In the genomic region with DNA sequence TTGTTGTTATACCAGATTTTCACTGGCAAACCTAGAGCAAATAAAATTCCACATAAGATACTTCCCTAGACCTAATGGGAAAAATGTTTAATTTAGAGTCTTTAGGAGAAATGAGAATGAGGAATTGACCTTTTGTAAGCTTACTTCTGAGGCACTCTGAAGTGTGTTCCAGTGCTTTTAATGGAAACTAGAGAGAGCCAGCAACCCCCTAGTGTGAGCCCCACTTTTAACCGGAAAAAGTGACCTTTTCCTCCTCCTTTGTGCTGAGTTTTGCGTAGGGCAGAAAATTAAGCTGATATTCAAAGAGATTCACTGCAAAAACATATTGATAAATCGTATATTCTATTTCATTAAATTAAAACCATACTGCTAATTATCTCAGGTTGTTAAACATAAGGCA, we compare ENCODE assay signal across 13 cellular contexts. TPM values are rescaled to one million over a fixed set of nuclear protein-coding genes. Genes with fewer than 3 reads are reported as not detected.
A peak's percentile ranks its signal among the peaks of the same experiment; 100 is the strongest.
DNase-seq lines count a peak whose midpoint lies in the region; ATAC-seq and TF ChIP-seq lines count a peak whose summit lies in the region.
"Had no signal": no experiment of that assay in that cellular context is flagged by ENCODE, and none has a peak within 500 bp of the region (broad histone marks: within the 10 kb centered on the region; RNA-seq: fewer than 3 reads in every experiment).

No MANE protein-coding gene starts in this region.

- DNase-seq in activated naive CD4-positive, alpha-beta T cell treated with anti-CD3 and anti-CD28 coated beads for 36 hours: no peak
- no peak for DNase-seq in activated naive CD4-positive, alpha-beta T cell treated with anti-CD3 and anti-CD28 coated beads, Interleukin-2, amount 50 U/mL, for 16 hours
- peak; percentile 33 for DNase-seq in RPMI8226
- DNase-seq in effector memory CD4-positive, alpha-beta T cell: no peak
- no peak for DNase-seq in WTC11 (ENCODE audit: low spot score)
- no peak for DNase-seq in anterior cingulate cortex (lab: John Stamatoyannopoulos, UW)
- DNase-seq: activated CD4-positive, alpha-beta T cell treated with anti-CD3 and anti-CD28 coated beads for 48 hours; mesenchymal stem cell; NCI-H2171 had no signal

- no peaks in the 10 kb centered on the region for H3K9me3 ChIP-seq in effector memory CD4-positive, alpha-beta T cell (ENCODE audit: control insufficient read depth, low read length)
- H3K9me3 ChIP-seq in thymus (ENCODE audit: control insufficient read depth): no peaks in the 10 kb centered on the region

- TF ChIP-seq CTCF in WTC11 (IDR thresholded peaks at IDR 0.05): no peak

- H3K27ac ChIP-seq in effector memory CD4-positive, alpha-beta T cell (ENCODE audit: insufficient read depth, low read length, poor library complexity, severe bottlenecking): peak overlapping the region; percentile 86
- peak overlapping the region; percentile 97 for H3K27ac ChIP-seq in thymus (ENCODE audit: low read depth)
- H3K27ac ChIP-seq: coronary artery had no signal

- H3K4me1 ChIP-seq in effector memory CD4-positive, alpha-beta T cell (ENCODE audit: control insufficient read depth, insufficient read depth, low read length, poor library complexity, severe bottlenecking): peaks cover 36% of the 10 kb centered on the region
- H3K4me1 ChIP-seq in thymus (ENCODE audit: control insufficient read depth, insufficient read depth, low read length): peaks cover 14% of the 10 kb centered on the region

- no peaks in the 10 kb centered on the region for H3K27me3 ChIP-seq in effector memory CD4-positive, alpha-beta T cell (replicated peaks; ENCODE audit: control insufficient read depth, insufficient read depth, low read length, poor library complexity, severe bottlenecking)
- H3K27me3 ChIP-seq in thymus (ENCODE audit: control insufficient read depth, insufficient read depth): no peaks in the 10 kb centered on the region

- POLR2A ChIA-PET in WTC11 (lab: Charles Lee): no interaction called here

- peak overlapping the region; percentile 79 for H3K4me3 ChIP-seq in effector memory CD4-positive, alpha-beta T cell (ENCODE audit: insufficient read depth, low read depth, low read length, poor library complexity, severe bottlenecking)
- H3K4me3 ChIP-seq in thymus (ENCODE audit: low read length): peak overlapping the region; percentile 91
- H3K4me3 ChIP-seq: coronary artery had no signal

- ATAC-seq in GM21619 (IDR thresholded peaks at IDR 0.05; ENCODE audit: unreplicated experiment) (no peak), WTC11 (no peak)

- CTCF ChIA-PET in activated naive CD4-positive, alpha-beta T cell treated with anti-CD3 and anti-CD28 coated beads for 36 hours (lab: Charles Lee): interaction anchor here (1.1 to 13.6 kb wide), 16 partner anchors 8 to 166 kb away, joined by 3 to 137 read pairs (median 6); no protein-coding TSS in a partner anchor
- CTCF ChIA-PET in WTC11 (lab: Charles Lee): no interaction called here

- H3K4me3 Mint-ChIP-seq in activated naive CD4-positive, alpha-beta T cell treated with anti-CD3 and anti-CD28 coated beads for 36 hours: peak overlapping the region; percentile 95
- H3K4me3 Mint-ChIP-seq in WTC11: no peak overlapping the region

- no peaks in the 10 kb centered on the region for H3K9me3 Mint-ChIP-seq in activated naive CD4-positive, alpha-beta T cell treated with anti-CD3 and anti-CD28 coated beads for 36 hours
- H3K9me3 Mint-ChIP-seq in WTC11: no peaks in the 10 kb centered on the region

- 17% methylated on average over 3 of the region's 3 CpGs for WGBS in thymus

- peaks cover 23% of the 10 kb centered on the region for H3K4me1 Mint-ChIP-seq in activated naive CD4-positive, alpha-beta T cell treated with anti-CD3 and anti-CD28 coated beads for 36 hours (ENCODE audit: low read depth)
- H3K4me1 Mint-ChIP-seq in WTC11: peaks cover 60% of the 10 kb centered on the region

- intact Hi-C loops in activated naive CD4-positive, alpha-beta T cell treated with anti-CD3 and anti-CD28 coated beads for 36 hours (cut with micrococcal nuclease): loop anchor here (1.0 to 2.0 kb wide), 5 partner anchors 8 to 83 kb away; no protein-coding TSS in a partner anchor

- no peaks in the 10 kb centered on the region for H3K27me3 Mint-ChIP-seq in activated naive CD4-positive, alpha-beta T cell treated with anti-CD3 and anti-CD28 coated beads for 36 hours (ENCODE audit: low read depth)
- peaks cover 40% of the 10 kb centered on the region for H3K27me3 Mint-ChIP-seq in WTC11 (ENCODE audit: low read depth)

- peaks cover 93% of the 10 kb centered on the region for H3K36me3 Mint-ChIP-seq in activated naive CD4-positive, alpha-beta T cell treated with anti-CD3 and anti-CD28 coated beads for 36 hours (ENCODE audit: low read depth)
- no peaks in the 10 kb centered on the region for H3K36me3 Mint-ChIP-seq in WTC11

- H3K36me3 ChIP-seq in effector memory CD4-positive, alpha-beta T cell (ENCODE audit: control insufficient read depth, insufficient read depth, low read length): peaks cover 4% of the 10 kb centered on the region
- peaks cover 6% of the 10 kb centered on the region for H3K36me3 ChIP-seq in thymus (ENCODE audit: control insufficient read depth, insufficient read depth)

- peak overlapping the region; percentile 99 for H3K27ac Mint-ChIP-seq in activated naive CD4-positive, alpha-beta T cell treated with anti-CD3 and anti-CD28 coated beads for 36 hours
- no peak overlapping the region for H3K27ac Mint-ChIP-seq in WTC11

TF ChIP-seq in WTC11, 78 proteins besides CTCF, POLR2A, EP300 and RAD21:
- TF ChIP-seq, protein P1, sequence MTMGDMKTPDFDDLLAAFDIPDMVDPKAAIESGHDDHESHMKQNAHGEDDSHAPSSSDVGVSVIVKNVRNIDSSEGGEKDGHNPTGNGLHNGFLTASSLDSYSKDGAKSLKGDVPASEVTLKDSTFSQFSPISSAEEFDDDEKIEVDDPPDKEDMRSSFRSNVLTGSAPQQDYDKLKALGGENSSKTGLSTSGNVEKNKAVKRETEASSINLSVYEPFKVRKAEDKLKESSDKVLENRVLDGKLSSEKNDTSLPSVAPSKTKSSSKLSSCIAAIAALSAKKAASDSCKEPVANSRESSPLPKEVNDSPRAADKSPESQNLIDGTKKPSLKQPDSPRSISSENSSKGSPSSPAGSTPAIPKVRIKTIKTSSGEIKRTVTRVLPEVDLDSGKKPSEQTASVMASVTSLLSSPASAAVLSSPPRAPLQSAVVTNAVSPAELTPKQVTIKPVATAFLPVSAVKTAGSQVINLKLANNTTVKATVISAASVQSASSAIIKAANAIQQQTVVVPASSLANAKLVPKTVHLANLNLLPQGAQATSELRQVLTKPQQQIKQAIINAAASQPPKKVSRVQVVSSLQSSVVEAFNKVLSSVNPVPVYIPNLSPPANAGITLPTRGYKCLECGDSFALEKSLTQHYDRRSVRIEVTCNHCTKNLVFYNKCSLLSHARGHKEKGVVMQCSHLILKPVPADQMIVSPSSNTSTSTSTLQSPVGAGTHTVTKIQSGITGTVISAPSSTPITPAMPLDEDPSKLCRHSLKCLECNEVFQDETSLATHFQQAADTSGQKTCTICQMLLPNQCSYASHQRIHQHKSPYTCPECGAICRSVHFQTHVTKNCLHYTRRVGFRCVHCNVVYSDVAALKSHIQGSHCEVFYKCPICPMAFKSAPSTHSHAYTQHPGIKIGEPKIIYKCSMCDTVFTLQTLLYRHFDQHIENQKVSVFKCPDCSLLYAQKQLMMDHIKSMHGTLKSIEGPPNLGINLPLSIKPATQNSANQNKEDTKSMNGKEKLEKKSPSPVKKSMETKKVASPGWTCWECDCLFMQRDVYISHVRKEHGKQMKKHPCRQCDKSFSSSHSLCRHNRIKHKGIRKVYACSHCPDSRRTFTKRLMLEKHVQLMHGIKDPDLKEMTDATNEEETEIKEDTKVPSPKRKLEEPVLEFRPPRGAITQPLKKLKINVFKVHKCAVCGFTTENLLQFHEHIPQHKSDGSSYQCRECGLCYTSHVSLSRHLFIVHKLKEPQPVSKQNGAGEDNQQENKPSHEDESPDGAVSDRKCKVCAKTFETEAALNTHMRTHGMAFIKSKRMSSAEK (CRISPR knock-in tag; IDR thresholded peaks at IDR 0.05; ENCODE audit: borderline replicate concordance): no peak
- TF ChIP-seq, protein P2, sequence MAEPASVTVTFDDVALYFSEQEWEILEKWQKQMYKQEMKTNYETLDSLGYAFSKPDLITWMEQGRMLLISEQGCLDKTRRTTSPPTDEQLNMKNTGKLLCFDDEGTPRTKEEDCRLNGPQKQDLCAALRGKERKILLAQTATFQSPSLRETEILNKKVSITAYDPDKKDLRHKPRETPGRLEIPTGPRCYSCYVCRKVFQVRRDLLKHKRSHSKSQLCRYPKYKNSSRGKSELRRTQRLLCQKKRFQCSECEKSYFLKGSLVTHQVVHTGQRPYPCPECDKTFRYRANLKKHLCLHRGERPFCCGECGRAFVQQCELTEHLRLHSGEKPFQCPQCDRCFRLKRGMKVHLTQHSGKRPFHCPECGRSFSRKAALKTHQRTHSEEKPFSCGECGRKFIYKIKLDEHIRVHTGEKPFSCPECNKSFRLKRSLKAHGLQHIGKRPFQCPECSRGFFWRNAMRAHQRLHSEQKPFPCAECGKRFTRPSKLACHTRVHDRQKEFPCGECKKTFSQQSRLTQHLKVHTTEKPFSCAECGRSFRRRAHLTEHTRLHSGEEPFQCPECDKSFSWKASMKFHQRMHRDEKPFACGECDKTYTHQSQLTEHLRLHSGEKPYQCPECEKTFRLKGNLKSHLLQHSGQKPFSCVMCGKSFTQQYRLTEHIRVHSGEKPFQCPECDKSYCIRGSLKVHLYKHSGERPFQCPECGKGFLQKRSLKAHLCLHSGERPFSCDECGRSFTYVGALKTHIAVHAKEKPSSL (CRISPR knock-in tag; conservative IDR thresholded peaks at IDR 0.05): no peak
- no peak for TF ChIP-seq JAZF1 (CRISPR knock-in tag; IDR thresholded peaks at IDR 0.05)
- TF ChIP-seq SMAD4 (CRISPR knock-in tag; IDR thresholded peaks at IDR 0.05): no peak
- no peak for TF ChIP-seq ETV6 (CRISPR knock-in tag; IDR thresholded peaks at IDR 0.05)

RNA-seq across cellular contexts. Expression of gene IKZF1, which starts 5.2 kb away (rescaled TPM):
- 100 to 1,000 TPM; 213 to 226 TPM for total RNA-seq in activated naive CD4-positive, alpha-beta T cell treated with anti-CD3 and anti-CD28 coated beads for 36 hours
- 99.0 TPM for polyA plus RNA-seq in thymus
- 1.9 to 2.4 TPM (median 2.3 TPM) in 3 replicates for total RNA-seq in WTC11 (2021)
- total RNA-seq: MCF 10A had no signal

Comparison
In these comparisons a context has a peak if more than half of its experiments do, and no peak if none do; other contexts are left out.
1. RNA of gene IKZF1, which starts 5.2 kb away (total RNA-seq): 213 to 226 TPM in activated naive CD4-positive, alpha-beta T cell treated with anti-CD3 and anti-CD28 coated beads for 36 hours; 1.9 to 2.4 TPM in WTC11; every median in the first group is over 10 times any median in the second.